In genomic region chr1:28260803-28261174, GRCh38 we compare ENCODE assay signal across 8 cellular contexts. TPM values are rescaled to one million over a fixed set of nuclear protein-coding genes. Genes with fewer than 3 reads are reported as not detected.
DNase-seq lines count a peak whose midpoint lies in the region; FAIRE-seq and TF ChIP-seq lines count a peak whose summit lies in the region.

No MANE protein-coding gene starts in this region.

- CTCF ChIA-PET in H1 (lab: Charles Lee; ENCODE audit: partially characterized antibody), result interaction anchor here (1.1 to 6.7 kb wide), 3 partner anchors 11 to 107 kb away, joined by 4 to 61 read pairs (median 56); no protein-coding TSS in a partner anchor

- no peak overlapping the region for H3K4ac ChIP-seq in H1 (replicated peaks; ENCODE audit: insufficient read length, low read depth, low read length)

- H3K9ac ChIP-seq in H1 (replicated peaks in 1 of 4; ENCODE audit: extremely low read depth in 1 of 4, low read depth in 3 of 4, low read length in 3 of 4) (peak overlapping the region in 1 of 4 experiments; percentile 74; a peak in 2 of 7 replicates), neural cell (ENCODE audit: low read length) (peak overlapping the region; percentile 86)

- H3K36me3 ChIP-seq in BE2C, result no peaks in the 10 kb centered on the region; the same call in 1 of the 2 replicates
- H3K36me3 ChIP-seq in H1 (ENCODE audit: control insufficient read depth in 2 of 4, insufficient read depth in 4 of 4, low read length in 3 of 4), result peaks cover 0 to 4% (median 0%) of the 10 kb centered on the region in 4 experiments; a peak in 2 of 8 replicates
- no peaks in the 10 kb centered on the region for H3K36me3 ChIP-seq in neural cell (ENCODE audit: insufficient read depth, low read length)

- no peak overlapping the region for H4K91ac ChIP-seq in H1 (replicated peaks; ENCODE audit: insufficient read length, low read length)

- H3K14ac ChIP-seq in H1 (ENCODE audit: insufficient read length), result no peak overlapping the region

- H3K79me2 ChIP-seq in H1 (ENCODE audit: control insufficient read depth in 1 of 2, insufficient read depth in 2 of 2, low read length in 2 of 2), result peaks cover 33 to 57% of the 10 kb centered on the region in 2 experiments
- H3K79me2 ChIP-seq in neural cell (replicated peaks; ENCODE audit: insufficient read depth, low read length), result peaks cover 32% of the 10 kb centered on the region

- POLR2A ChIA-PET in H1 (lab: Charles Lee; ENCODE audit: partially characterized antibody), result interaction anchor here (0.7 to 19.5 kb wide), 16 partner anchors 8 to 321 kb away, joined by 3 to 324 read pairs (median 8); partner anchors contain the start of genes ATP5IF1, DNAJC8, MED18 and RCC1

- no peak overlapping the region for H3K23ac ChIP-seq in H1 (ENCODE audit: insufficient read length)

- no peak overlapping the region for H2AFZ ChIP-seq in H1 (ENCODE audit: low read length)
- no peak overlapping the region for H2AFZ ChIP-seq in neural cell (ENCODE audit: low read depth, low read length)

- H2BK15ac ChIP-seq in H1 (ENCODE audit: low read length), result 0 out of 2 replicates have a peak overlapping the region, but pooled peaks have one; percentile 46

- H2BK120ac ChIP-seq in H1 (replicated peaks; ENCODE audit: low read depth, low read length), result no peak overlapping the region

- no peak overlapping the region; the same call in 1 of the 2 replicates for H3K18ac ChIP-seq in H1 (ENCODE audit: extremely low read depth, low read length)

- H3K27me3 ChIP-seq in BE2C, result no peaks in the 10 kb centered on the region
- no peaks in the 10 kb centered on the region for H3K27me3 ChIP-seq in H1 (replicated peaks in 1 of 4; ENCODE audit: control insufficient read depth in 3 of 4, extremely low read depth in 1 of 4, insufficient read depth in 3 of 4, low read length in 3 of 4)
- no peaks in the 10 kb centered on the region for H3K27me3 ChIP-seq in neural cell (ENCODE audit: insufficient read depth, low read depth, low read length)

- H3K27ac ChIP-seq in H1 (ENCODE audit: low read depth, low read length), result no peak overlapping the region
- no peak overlapping the region for H3K27ac ChIP-seq in neural cell (ENCODE audit: low read length)

- H2BK12ac ChIP-seq in H1 (ENCODE audit: low read depth, low read length), result no peak overlapping the region

- TF ChIP-seq POLR2A in NB4 (IDR thresholded peaks at IDR 0.05; ENCODE audit: extremely low read depth, insufficient read length) (no peak), H1 (IDR thresholded peaks at IDR 0.05; ENCODE audit: control extremely low read depth in 1 of 2, low read depth in 2 of 2, low read length in 2 of 2) (no peak; a peak in 1 of 3 replicates)

- peaks cover 21% of the 10 kb centered on the region for H3K79me1 ChIP-seq in H1 (ENCODE audit: low read depth, low read length)

- H3K4me2 ChIP-seq in H1 (ENCODE audit: insufficient read depth in 1 of 2, low read depth in 2 of 2, low read length in 2 of 2) (peak overlapping the region; percentile 77 to 100), neural cell (ENCODE audit: low read length) (peak overlapping the region; percentile 37)

- H3F3A ChIP-seq in neural cell (ENCODE audit: insufficient read depth, low read length, poor library complexity, severe bottlenecking), result no peaks in the 10 kb centered on the region

- H3K9me2 ChIP-seq in neural cell (ENCODE audit: insufficient read depth, low read length), result no peaks in the 10 kb centered on the region

- no peak overlapping the region for H2BK20ac ChIP-seq in H1 (ENCODE audit: low read length)

- FAIRE-seq in H1 (lab: Jason Lieb, UNC) (no peak), GM19239 (lab: Jason Lieb, UNC) (no peak)

- H3K4me3 ChIP-seq in BE2C (ENCODE audit: low read depth, low read length), result peak overlapping the region; percentile 81
- H3K4me3 ChIP-seq in NB4 (ENCODE audit: low read depth, low read length), result peak overlapping the region; percentile 21
- H3K4me3 ChIP-seq in H1 (ENCODE audit: extremely low read depth in 1 of 4, insufficient read depth in 2 of 4, low read depth in 3 of 4, low read length in 4 of 4), result peak overlapping the region; percentile 73 to 97 (median 88)
- H3K4me3 ChIP-seq in neural cell (ENCODE audit: low read length), result peak overlapping the region; percentile 99

- TF ChIP-seq CTCF in BE2C (IDR thresholded peaks at IDR 0.05; ENCODE audit: low read depth, low read length) (no peak), NB4 (IDR thresholded peaks at IDR 0.05; ENCODE audit: low read depth, low read length) (no peak), H1 (IDR thresholded peaks at IDR 0.05; ENCODE audit: control extremely low read depth in 1 of 3, insufficient read depth in 1 of 3, low read depth in 1 of 3, low read length in 3 of 3) (no peak), neural cell (IDR thresholded peaks at IDR 0.05; ENCODE audit: poor library complexity, severe bottlenecking) (no peak)

- H3K23me2 ChIP-seq in H1 (ENCODE audit: low read depth, low read length), result peaks cover 12% of the 10 kb centered on the region

- H2BK5ac ChIP-seq in H1 (ENCODE audit: low read depth, low read length), result no peak overlapping the region

- 46% methylated on average over 7 of the region's 7 CpGs; no CpG with 5 or more reads in 1 of the 2 experiments for WGBS in H1 (ENCODE audit: extremely low coverage in 1 of 2, insufficient coverage in 1 of 2, insufficient read length in 1 of 2, insufficient replicate concordance in 2 of 2, low coverage in 1 of 2, low lambda C conversion rate in 2 of 2, missing lambda C conversion rate in 1 of 2), 2 experiments

- no peak overlapping the region for H2AK5ac ChIP-seq in H1 (ENCODE audit: low read depth, low read length)

- no peak overlapping the region for H3K56ac ChIP-seq in H1 (replicated peaks; ENCODE audit: insufficient read length, low read depth, low read length)

- no peak overlapping the region for H4K8ac ChIP-seq in H1 (ENCODE audit: extremely low read depth, insufficient read depth, low read length)

- H3K4me1 ChIP-seq in BE2C (no peaks in the 10 kb centered on the region), H1 (replicated peaks in 1 of 4; ENCODE audit: control insufficient read depth in 3 of 4, insufficient read depth in 4 of 4, low read length in 3 of 4) (peaks cover 9 to 23% (median 17%) of the 10 kb centered on the region in 4 experiments; a peak in 5 of 7 replicates)

- H4K5ac ChIP-seq in H1 (ENCODE audit: insufficient read length, low read depth, low read length), result no peak overlapping the region

- peaks cover 13 to 23% of the 10 kb centered on the region in 2 experiments for H4K20me1 ChIP-seq in H1 (replicated peaks in 1 of 2; ENCODE audit: control insufficient read depth in 1 of 2, insufficient read depth in 2 of 2, low read length in 2 of 2)
- no peaks in the 10 kb centered on the region for H4K20me1 ChIP-seq in neural cell (ENCODE audit: insufficient read depth)

- no peak for DNase-seq in BE2C
- no peak for DNase-seq in NB4 (ENCODE audit: low read depth)
- DNase-seq in H1 (ENCODE audit: low read depth in 1 of 2, low spot score in 2 of 2), result no peak
- DNase-seq in ureter (ENCODE audit: low spot score), result no peak
- no peak for DNase-seq in superior temporal gyrus (ENCODE audit: extremely low spot score)
- DNase-seq in GM19239 (ENCODE audit: insufficient read length, low spot score), result no peak
- DNase-seq in HuH-7.5 (ENCODE audit: low spot score), result no peak

- TF ChIP-seq RAD21 in H1 (IDR thresholded peaks at IDR 0.05 in 1 of 2, conservative IDR thresholded peaks at IDR 0.05 in 1 of 2; ENCODE audit: low read depth in 2 of 2, low read length in 2 of 2) (no peak), neural cell (conservative IDR thresholded peaks at IDR 0.05) (no peak)

- TF ChIP-seq EP300 in H1 (IDR thresholded peaks at IDR 0.05; ENCODE audit: borderline replicate concordance in 1 of 2, low read depth in 2 of 2, low read length in 2 of 2), result no peak
- no peak for TF ChIP-seq EP300 in neural cell (conservative IDR thresholded peaks at IDR 0.05; ENCODE audit: poor library complexity, severe bottlenecking)

- H3K9me3 ChIP-seq in BE2C, result no peaks in the 10 kb centered on the region
- no peaks in the 10 kb centered on the region for H3K9me3 ChIP-seq in H1 (ENCODE audit: insufficient read depth in 2 of 2, low read depth in 1 of 2, low read length in 1 of 2)
- H3K9me3 ChIP-seq in neural cell (ENCODE audit: low read length), result no peaks in the 10 kb centered on the region

RNA-seq across cellular contexts. Expression of gene SESN2, which starts 1.5 kb away (rescaled TPM):
- 15.3 TPM for polyA plus RNA-seq in BE2C (2012; ENCODE audit: insufficient read depth, insufficient read length, low read depth)
- total RNA-seq in H1 (2021; fragmentation: NEBNext Ultra II Directional; extraction: Animal tissue kit (Norgen Biotek cat#: 25700)), result 22.6 and 25.1 TPM in 2 replicates
- polyA plus RNA-seq in H1 (2011; rRNA removed) (33.0 and 54.4 TPM in 2 replicates), neural cell (7.7 and 9.3 TPM in 2 replicates)
- polyA plus RNA-seq in H1 (2011; cell fraction: cytosol; rRNA removed), result 37.0 TPM
- polyA plus RNA-seq in H1 (2011; cell fraction: nucleus; rRNA removed), result 57.7 TPM
- polyA plus RNA-seq in H1 (2012, experiment 1 of 2), result 21.4 to 30.0 TPM (median 25.6 TPM) in 4 replicates
- polyA plus RNA-seq in H1 (2012, experiment 2 of 2), result 37.1 TPM
- polyA plus RNA-seq in H1 (2013, experiment 1 of 2), result 20.7 TPM
- polyA plus RNA-seq in H1 (2013, experiment 2 of 2), result 19.6 TPM
- polyA minus RNA-seq in H1 (2011; rRNA and poly(A)+ RNA removed), result 35.6 and 41.8 TPM in 2 replicates
- 33.8 TPM for polyA minus RNA-seq in H1 (2011; cell fraction: cytosol; rRNA and poly(A)+ RNA removed)
- 23.1 TPM for polyA minus RNA-seq in H1 (2011; cell fraction: nucleus; rRNA and poly(A)+ RNA removed)
- 13.0 and 14.1 TPM in 2 replicates for polyA minus RNA-seq in neural cell
- total RNA-seq in ureter, result 20.4 TPM

RNA-seq across cellular contexts. Expression of gene ATP5IF1, which starts 24.9 kb away (rescaled TPM):
- 262 TPM for polyA plus RNA-seq in BE2C (2012; ENCODE audit: insufficient read depth, insufficient read length, low read depth)
- total RNA-seq in H1 (2021; fragmentation: NEBNext Ultra II Directional; extraction: Animal tissue kit (Norgen Biotek cat#: 25700)), result 198 and 202 TPM in 2 replicates
- 242 and 292 TPM in 2 replicates for polyA plus RNA-seq in H1 (2011; rRNA removed)
- polyA plus RNA-seq in H1 (2011; cell fraction: cytosol; rRNA removed), result 541 TPM
- 149 TPM for polyA plus RNA-seq in H1 (2011; cell fraction: nucleus; rRNA removed)
- 353 to 427 TPM (median 404 TPM) in 4 replicates for polyA plus RNA-seq in H1 (2012, experiment 1 of 2)
- 148 TPM for polyA plus RNA-seq in H1 (2012, experiment 2 of 2)
- 547 TPM for polyA plus RNA-seq in H1 (2013, experiment 1 of 2)
- 580 TPM for polyA plus RNA-seq in H1 (2013, experiment 2 of 2)
- 16.3 and 22.7 TPM in 2 replicates for polyA minus RNA-seq in H1 (2011; rRNA and poly(A)+ RNA removed)
- 88.7 TPM for polyA minus RNA-seq in H1 (2011; cell fraction: cytosol; rRNA and poly(A)+ RNA removed)
- polyA minus RNA-seq in H1 (2011; cell fraction: nucleus; rRNA and poly(A)+ RNA removed), result 56.0 TPM
- polyA plus RNA-seq in neural cell, result 429 and 448 TPM in 2 replicates
- polyA minus RNA-seq in neural cell, result 74.7 and 88.0 TPM in 2 replicates
- total RNA-seq in ureter, result 128 TPM

RNA-seq across cellular contexts. Expression of gene DNAJC8, which starts 28.0 kb away (rescaled TPM):
- 71.2 TPM for polyA plus RNA-seq in BE2C (2012; ENCODE audit: insufficient read depth, insufficient read length, low read depth)
- 129 and 134 TPM in 2 replicates for total RNA-seq in H1 (2021; fragmentation: NEBNext Ultra II Directional; extraction: Animal tissue kit (Norgen Biotek cat#: 25700))
- polyA plus RNA-seq in H1 (2011; rRNA removed) (74.1 and 116 TPM in 2 replicates), neural cell (150 and 184 TPM in 2 replicates)
- polyA plus RNA-seq in H1 (2011; cell fraction: cytosol; rRNA removed), result 105 TPM
- 44.7 TPM for polyA plus RNA-seq in H1 (2011; cell fraction: nucleus; rRNA removed)
- polyA plus RNA-seq in H1 (2012, experiment 1 of 2), result 116 to 133 TPM (median 119 TPM) in 4 replicates
- polyA plus RNA-seq in H1 (2012, experiment 2 of 2), result 116 TPM
- polyA plus RNA-seq in H1 (2013, experiment 1 of 2), result 155 TPM
- polyA plus RNA-seq in H1 (2013, experiment 2 of 2), result 156 TPM
- polyA minus RNA-seq in H1 (2011; rRNA and poly(A)+ RNA removed), result 31.2 and 38.8 TPM in 2 replicates
- 19.2 TPM for polyA minus RNA-seq in H1 (2011; cell fraction: cytosol; rRNA and poly(A)+ RNA removed)
- polyA minus RNA-seq in H1 (2011; cell fraction: nucleus; rRNA and poly(A)+ RNA removed), result 23.8 TPM
- 77.4 and 82.0 TPM in 2 replicates for polyA minus RNA-seq in neural cell
- total RNA-seq in ureter, result 67.4 TPM

Comparison
In these comparisons a context has a peak if more than half of its experiments do, and no peak if none do; other contexts are left out.
1. H3K4me3 ChIP-seq: peak in every context shown above with its lines; median percentile 99 in neural cell; 88 in H1; 81 in BE2C; 21 in NB4.